ENCODE assay signal across 37 cellular contexts in genomic region chr9:85505612-85506011, GRCh38.
"Had no signal": no experiment of that assay in that cellular context is flagged by ENCODE, and none has a peak within 500 bp of the region (broad histone marks: within the 10 kb centered on the region; RNA-seq: fewer than 3 reads in every experiment).

No MANE protein-coding gene starts in this region.

- H3K27me3 Mint-ChIP-seq: activated CD4-positive, alpha-beta T cell treated with anti-CD3 and anti-CD28 coated beads for 36 hours had no signal

- H3K27ac ChIP-seq: adrenal gland, cardiac muscle cell, VCaP had no signal

- H3K9me3 ChIP-seq: adrenal gland had no signal

- H3K4me1 ChIP-seq: adrenal gland had no signal

- H3K4me3 Mint-ChIP-seq: activated CD4-positive, alpha-beta memory T cell treated with anti-CD3 and anti-CD28 coated beads, Interleukin-2, amount 10 ng/mL, durations not matched to agents 7 days and 5 days; activated CD4-positive, alpha-beta T cell treated with anti-CD3 and anti-CD28 coated beads for 36 hours; activated CD4-positive, alpha-beta T cell treated with anti-CD3 and anti-CD28 coated beads, Interleukin-2, amount 10 ng/mL, durations not matched to agents 7 days and 5 days; activated CD8-positive, alpha-beta memory T cell treated with anti-CD3 and anti-CD28 coated beads, Interleukin-2, amount 10 ng/mL, durations not matched to agents 7 days and 5 days; activated CD8-positive, alpha-beta T cell treated with anti-CD3 and anti-CD28 coated beads, Interleukin-2, amount 10 ng/mL, durations not matched to agents 7 days and 5 days; activated naive CD4-positive, alpha-beta T cell treated with anti-CD3 and anti-CD28 coated beads, Interleukin-2, amount 10 ng/mL, durations not matched to agents 7 days and 5 days; activated naive CD8-positive, alpha-beta T cell treated with anti-CD3 and anti-CD28 coated beads for 36 hours; activated T-cell treated with anti-CD3 and anti-CD28 coated beads, Interleukin-2, amount 50 U/mL, for 24 hours; brain; central memory CD8-positive, alpha-beta T cell; T-helper 1 cell treated with Interleukin-12 subunit alpha and Interleukin-12 subunit beta and Interleukin-4 antibody, amounts not matched to agents 30 μg/mL and 1 μg/mL, for 36 hours; T-helper 2 cell treated with Interferon-gamma antibody and Interleukin-4, amounts not matched to agents 5 μg/mL and 100 μg/mL, for 36 hours had no signal

- ATAC-seq: activated CD4-positive, alpha-beta T cell treated with anti-CD3 and anti-CD28 coated beads for 36 hours; activated CD4-positive, CD25-positive, alpha-beta regulatory T cell treated with anti-CD3 and anti-CD28 coated beads, Interleukin-2, amount 50 U/mL, for 24 hours; activated CD8-positive, alpha-beta memory T cell treated with anti-CD3 and anti-CD28 coated beads, Interleukin-2, amount 10 ng/mL, durations not matched to agents 7 days and 5 days; activated CD8-positive, alpha-beta T cell treated with anti-CD3 and anti-CD28 coated beads, Interleukin-2, amount 10 ng/mL, durations not matched to agents 7 days and 5 days; activated naive CD4-positive, alpha-beta T cell treated with anti-CD3 and anti-CD28 coated beads, Interleukin-2, amount 50 U/mL, for 72 hours had no signal

- H3K4me1 Mint-ChIP-seq: activated CD4-positive, alpha-beta T cell treated with anti-CD3 and anti-CD28 coated beads for 36 hours; activated CD4-positive, alpha-beta T cell treated with anti-CD3 and anti-CD28 coated beads, Interleukin-2, amount 10 ng/mL, durations not matched to agents 7 days and 5 days; activated naive CD4-positive, alpha-beta T cell treated with anti-CD3 and anti-CD28 coated beads, Interleukin-2, amount 10 ng/mL, durations not matched to agents 7 days and 5 days; activated naive CD8-positive, alpha-beta T cell treated with anti-CD3 and anti-CD28 coated beads for 36 hours; central memory CD8-positive, alpha-beta T cell had no signal

- FAIRE-seq: bronchial epithelial cell, TTC549 had no signal

- H3K27me3 ChIP-seq: adrenal gland, cardiac muscle cell had no signal

- H3K4me3 ChIP-seq: adrenal gland, cardiac muscle cell had no signal

- H3K36me3 ChIP-seq: adrenal gland, cardiac muscle cell had no signal

- DNase-seq: activated CD4-positive, alpha-beta memory T cell treated with anti-CD3 and anti-CD28 coated beads, Interleukin-2, amount 10 ng/mL, durations not matched to agents 7 days and 5 days; activated CD4-positive, alpha-beta T cell treated with anti-CD3 and anti-CD28 coated beads for 1 hour; activated CD4-positive, alpha-beta T cell treated with anti-CD3 and anti-CD28 coated beads for 36 hours; activated CD4-positive, alpha-beta T cell treated with anti-CD3 and anti-CD28 coated beads for 48 hours; activated CD4-positive, alpha-beta T cell treated with anti-CD3 and anti-CD28 coated beads, Interleukin-2, amount 10 ng/mL, durations not matched to agents 7 days and 5 days; activated CD4-positive, alpha-beta T cell treated with anti-CD3 and anti-CD28 coated beads, Interleukin-2, amount 50 U/mL, for 48 hours; activated CD4-positive, CD25-positive, alpha-beta regulatory T cell; activated CD8-positive, alpha-beta memory T cell treated with anti-CD3 and anti-CD28 coated beads for 24 hours; activated CD8-positive, alpha-beta memory T cell treated with anti-CD3 and anti-CD28 coated beads, Interleukin-2, amount 10 ng/mL, durations not matched to agents 7 days and 5 days; activated CD8-positive, alpha-beta memory T cell treated with anti-CD3 and anti-CD28 coated beads, Interleukin-2, amount 50 U/mL, for 48 hours; activated CD8-positive, alpha-beta T cell treated with anti-CD3 and anti-CD28 coated beads, Interleukin-2, amount 10 ng/mL, durations not matched to agents 7 days and 5 days; activated effector memory CD4-positive, alpha-beta T cell treated with Interleukin-2 at 50 U/mL for 16 hours; activated gamma-delta T cell; activated naive CD4-positive, alpha-beta T cell treated with anti-CD3 and anti-CD28 coated beads, Interleukin-2, amount 10 ng/mL, durations not matched to agents 7 days and 5 days; activated naive CD4-positive, alpha-beta T cell treated with Interleukin-2 at 50 U/mL for 16 hours; activated naive CD8-positive, alpha-beta T cell treated with anti-CD3 and anti-CD28 coated beads for 36 hours; activated T-cell treated with anti-CD3 and anti-CD28 coated beads, Interleukin-2, amount 50 U/mL, for 24 hours; activated T-cell treated with anti-CD3 and anti-CD28 coated beads, Interleukin-2, amount 50 U/mL, for 48 hours; adrenal gland; amniotic stem cell; aorta; caudate nucleus; cerebellar nuclear complex; T-helper 1 cell; T-helper 2 cell; T-helper 9 cell had no signal

- H3K27ac Mint-ChIP-seq: activated CD4-positive, alpha-beta memory T cell treated with anti-CD3 and anti-CD28 coated beads, Interleukin-2, amount 10 ng/mL, durations not matched to agents 7 days and 5 days; activated CD4-positive, alpha-beta T cell treated with anti-CD3 and anti-CD28 coated beads for 36 hours; activated CD4-positive, alpha-beta T cell treated with anti-CD3 and anti-CD28 coated beads, Interleukin-2, amount 10 ng/mL, durations not matched to agents 7 days and 5 days; activated CD8-positive, alpha-beta memory T cell treated with anti-CD3 and anti-CD28 coated beads, Interleukin-2, amount 10 ng/mL, durations not matched to agents 7 days and 5 days; activated CD8-positive, alpha-beta T cell treated with anti-CD3 and anti-CD28 coated beads, Interleukin-2, amount 10 ng/mL, durations not matched to agents 7 days and 5 days; activated naive CD4-positive, alpha-beta T cell treated with anti-CD3 and anti-CD28 coated beads, Interleukin-2, amount 10 ng/mL, durations not matched to agents 7 days and 5 days; activated naive CD4-positive, alpha-beta T cell treated with anti-CD3 and anti-CD28 coated beads, Interleukin-2, amount 50 U/mL, for 72 hours; activated naive CD8-positive, alpha-beta T cell treated with anti-CD3 and anti-CD28 coated beads for 36 hours; activated T-cell treated with anti-CD3 and anti-CD28 coated beads, Interleukin-2, amount 50 U/mL, for 24 hours; activated T-helper 2 cell treated with anti-CD3 and anti-CD28 coated beads, Interferon-gamma antibody, Interleukin-2, Interleukin-4, amounts not matched to agents 10 μg/mL and 5 μg/mL and 100 μg/mL, durations not matched to agents 14 hours and 24 hours and 36 hours; T-helper 1 cell treated with Interleukin-12 subunit alpha and Interleukin-12 subunit beta and Interleukin-4 antibody, amounts not matched to agents 30 μg/mL and 1 μg/mL, for 36 hours; T-helper 2 cell treated with Interferon-gamma antibody and Interleukin-4, amounts not matched to agents 5 μg/mL and 100 μg/mL, for 36 hours had no signal

- H3K36me3 Mint-ChIP-seq: activated CD8-positive, alpha-beta memory T cell treated with anti-CD3 and anti-CD28 coated beads, Interleukin-2, amount 10 ng/mL, durations not matched to agents 7 days and 5 days; activated naive CD4-positive, alpha-beta T cell treated with anti-CD3 and anti-CD28 coated beads, Interleukin-2, amount 10 ng/mL, durations not matched to agents 7 days and 5 days; activated naive CD4-positive, alpha-beta T cell treated with anti-CD3 and anti-CD28 coated beads, Interleukin-2, amount 50 U/mL, for 72 hours; activated naive CD8-positive, alpha-beta T cell treated with anti-CD3 and anti-CD28 coated beads for 36 hours; brain had no signal

- H3K9me3 Mint-ChIP-seq: activated CD4-positive, alpha-beta memory T cell treated with anti-CD3 and anti-CD28 coated beads, Interleukin-2, amount 10 ng/mL, durations not matched to agents 7 days and 5 days; activated CD4-positive, alpha-beta T cell treated with anti-CD3 and anti-CD28 coated beads, Interleukin-2, amount 10 ng/mL, durations not matched to agents 7 days and 5 days; activated naive CD4-positive, alpha-beta T cell treated with anti-CD3 and anti-CD28 coated beads, Interleukin-2, amount 10 ng/mL, durations not matched to agents 7 days and 5 days; activated naive CD4-positive, alpha-beta T cell treated with anti-CD3 and anti-CD28 coated beads, Interleukin-2, amount 50 U/mL, for 72 hours; activated naive CD8-positive, alpha-beta T cell treated with anti-CD3 and anti-CD28 coated beads for 36 hours; activated T-cell treated with anti-CD3 and anti-CD28 coated beads, Interleukin-2, amount 50 U/mL, for 24 hours; activated T-helper 2 cell treated with anti-CD3 and anti-CD28 coated beads, Interferon-gamma antibody, Interleukin-2, Interleukin-4, amounts not matched to agents 10 μg/mL and 5 μg/mL and 100 μg/mL, durations not matched to agents 14 hours and 24 hours and 36 hours; central memory CD8-positive, alpha-beta T cell; T-helper 1 cell treated with Interleukin-12 subunit alpha and Interleukin-12 subunit beta and Interleukin-4 antibody, amounts not matched to agents 30 μg/mL and 1 μg/mL, for 36 hours; T-helper 2 cell treated with Interferon-gamma antibody and Interleukin-4, amounts not matched to agents 5 μg/mL and 100 μg/mL, for 36 hours had no signal
